ENCODE assay signal across 8 cellular contexts in genomic region chr16:75238132-75238852, GRCh38. TPM values are rescaled to one million over a fixed set of nuclear protein-coding genes. Genes with fewer than 3 reads are reported as not detected.
A peak's percentile ranks its signal among the peaks of the same experiment; 100 is the strongest.
DNase-seq lines count a peak whose midpoint lies in the region; ATAC-seq and TF ChIP-seq lines count a peak whose summit lies in the region.

No MANE protein-coding gene starts in this region.

- peaks cover 25 to 88% (median 73%) of the 10 kb centered on the region in 4 donors for H3K36me3 ChIP-seq in stomach
- H3K36me3 ChIP-seq in CD8-positive, alpha-beta memory T cell (ENCODE audit: insufficient read depth, low read length): no peaks in the 10 kb centered on the region

- H3K4me1 ChIP-seq in H9 (ENCODE audit: insufficient read depth, low read length): no peaks in the 10 kb centered on the region
- H3K4me1 ChIP-seq in stomach: peaks cover 41 to 84% (median 71%) of the 10 kb centered on the region in 4 donors
- no peaks in the 10 kb centered on the region for H3K4me1 ChIP-seq in CD8-positive, alpha-beta memory T cell (ENCODE audit: insufficient read depth, low read length)

- no peaks in the 10 kb centered on the region for H3K27me3 Mint-ChIP-seq in H9 (ENCODE audit: low read depth)
- peaks cover 0 to 7% of the 10 kb centered on the region in 2 donors for H3K27me3 Mint-ChIP-seq in CD8-positive, alpha-beta memory T cell

- POLR2A ChIA-PET in CD8-positive, alpha-beta memory T cell (lab: Charles Lee): no interaction called here

- H2AK5ac ChIP-seq in H9 (ENCODE audit: insufficient read length, low read length): no peak overlapping the region

- H2BK20ac ChIP-seq in H9 (ENCODE audit: low read depth, low read length, poor library complexity, severe bottlenecking): no peak overlapping the region

- peaks cover 3% of the 10 kb centered on the region for H3K79me1 ChIP-seq in H9 (ENCODE audit: insufficient read depth, low read depth, low read length, poor library complexity, severe bottlenecking)

- in situ Hi-C loops in astrocyte of the cerebellum (cut with HindIII; ENCODE audit: low sequenced_read_pairs): loop anchor here (5.0 to 25.0 kb wide), 3 partner anchors 41 to 149 kb away; no protein-coding TSS in a partner anchor

- peaks cover 6 to 21% of the 10 kb centered on the region in 2 experiments for H3K4me1 Mint-ChIP-seq in H9
- H3K4me1 Mint-ChIP-seq in CD8-positive, alpha-beta memory T cell: peaks cover 5 to 11% (median 6%) of the 10 kb centered on the region in 3 donors

- H3K4me3 Mint-ChIP-seq in H9: no peak overlapping the region
- no peak overlapping the region for H3K4me3 Mint-ChIP-seq in CD8-positive, alpha-beta memory T cell

- H3K18ac ChIP-seq in H9 (ENCODE audit: insufficient read length, low read depth, low read length): no peak overlapping the region

- no peak overlapping the region for H3K4me3 ChIP-seq in astrocyte of the cerebellum (ENCODE audit: low read depth, low read length)
- peak overlapping the region in 1 of 4 donors; percentile 24 for H3K4me3 ChIP-seq in stomach
- no peak overlapping the region for H3K4me3 ChIP-seq in CD8-positive, alpha-beta memory T cell (ENCODE audit: low read length)

- no peak overlapping the region for H3K27ac Mint-ChIP-seq in H9
- peak overlapping the region in 1 of 8 donors; percentile 14 for H3K27ac Mint-ChIP-seq in CD8-positive, alpha-beta memory T cell
- H3K27ac Mint-ChIP-seq in activated naive CD4-positive, alpha-beta T cell treated with anti-CD3 and anti-CD28 coated beads, Interleukin-2, amount 50 U/mL, for 72 hours: no peak overlapping the region

- TF ChIP-seq CTCF in H9 (conservative IDR thresholded peaks at IDR 0.05) (no peak), astrocyte of the cerebellum (IDR thresholded peaks at IDR 0.05; ENCODE audit: low read depth, low read length, missing control alignments) (no peak), stomach (IDR thresholded peaks at IDR 0.05) (no peak)

- no peak overlapping the region for H2BK15ac ChIP-seq in H9 (ENCODE audit: low read depth, low read length)

- H2BK5ac ChIP-seq in H9 (ENCODE audit: insufficient read length, low read length): no peak overlapping the region

- intact Hi-C loops in stomach (cut with DNase I; ENCODE audit: low total_unique reads): loop anchor here (10.0 kb wide), 1 partner anchor 157 kb away; no protein-coding TSS in a partner anchor

- H3K56ac ChIP-seq in H9 (ENCODE audit: insufficient read length, low read depth, low read length): no peak overlapping the region

- no CpG with 5 or more reads among the region's 25 CpGs for WGBS in H9 (ENCODE audit: extremely low coverage, insufficient read length, low lambda C conversion rate)
- WGBS in stomach, 5 donors: 39 to 54% (median 40%) methylated on average over 20 to 25 of the region's 25 CpGs

- ATAC-seq in GM19455 (IDR thresholded peaks at IDR 0.05; ENCODE audit: unreplicated experiment): no peak
- no peak for ATAC-seq in activated naive CD4-positive, alpha-beta T cell treated with anti-CD3 and anti-CD28 coated beads, Interleukin-2, amount 50 U/mL, for 72 hours

- H3K9me3 ChIP-seq in H9 (ENCODE audit: control insufficient read depth, low read depth, low read length) (no peaks in the 10 kb centered on the region), stomach (no peaks in the 10 kb centered on the region)
- H3K9me3 ChIP-seq in CD8-positive, alpha-beta memory T cell (ENCODE audit: low read length): no peaks in the 10 kb centered on the region

- no peak overlapping the region for H3K9ac ChIP-seq in H9 (ENCODE audit: extremely low read depth, insufficient read length, low read length)

- no peak overlapping the region for H3K14ac ChIP-seq in H9 (ENCODE audit: insufficient read depth, low read length)

- TF ChIP-seq EP300 in stomach (IDR thresholded peaks at IDR 0.05): no peak

- no peaks in the 10 kb centered on the region for H4K20me1 ChIP-seq in H9 (ENCODE audit: control insufficient read depth, insufficient read depth, insufficient read length)

- no peak overlapping the region for H3K27ac ChIP-seq in H9 (ENCODE audit: insufficient read length, low read depth, low read length)
- peak overlapping the region; percentile 72 to 86 (median 74) for H3K27ac ChIP-seq in stomach
- H3K27ac ChIP-seq in CD8-positive, alpha-beta memory T cell (ENCODE audit: low read depth, low read length): no peak overlapping the region

- H3K23ac ChIP-seq in H9 (ENCODE audit: insufficient read length, low read depth, low read length): no peak overlapping the region

- H4K91ac ChIP-seq in H9 (ENCODE audit: insufficient read length, low read depth, low read length): no peak overlapping the region

- H4K8ac ChIP-seq in H9 (replicated peaks; ENCODE audit: insufficient read length, low read depth, low read length): no peak overlapping the region

- H3K36me3 Mint-ChIP-seq in H9 (ENCODE audit: insufficient read depth in 1 of 3, low read depth in 3 of 3): peaks cover 42 to 64% (median 57%) of the 10 kb centered on the region in 3 experiments; a peak in 6 of 7 replicates
- no peaks in the 10 kb centered on the region for H3K36me3 Mint-ChIP-seq in CD8-positive, alpha-beta memory T cell
- no peaks in the 10 kb centered on the region for H3K36me3 Mint-ChIP-seq in activated naive CD4-positive, alpha-beta T cell treated with anti-CD3 and anti-CD28 coated beads, Interleukin-2, amount 50 U/mL, for 72 hours

- H3K4ac ChIP-seq in H9 (ENCODE audit: low read depth, low read length): no peak overlapping the region

- no peak for TF ChIP-seq POLR2A in stomach (IDR thresholded peaks at IDR 0.05)

- peaks cover 10% of the 10 kb centered on the region; the same call in 1 of the 2 replicates for H3K79me2 ChIP-seq in H9 (ENCODE audit: insufficient read depth, low read length)

- no peak overlapping the region for H2BK12ac ChIP-seq in H9 (ENCODE audit: insufficient read length, low read depth, low read length)

- DNase-seq in H9 (peak; percentile 27), astrocyte of the cerebellum (ENCODE audit: low read depth) (peak; percentile 75), hippocampal formation (lab: John Stamatoyannopoulos, UW) (peak; percentile 78 to 95), stomach (peak; percentile 77)
- DNase-seq in activated naive CD4-positive, alpha-beta T cell treated with anti-CD3 and anti-CD28 coated beads, Interleukin-2, amount 50 U/mL, for 16 hours: no peak
- no peak for DNase-seq in CD8-positive, alpha-beta memory T cell
- no peak for DNase-seq in activated naive CD4-positive, alpha-beta T cell treated with anti-CD3 and anti-CD28 coated beads, Interleukin-2, amount 50 U/mL, for 72 hours (ENCODE audit: low spot score in 2 of 2)

- no peak overlapping the region for H3K4me2 ChIP-seq in H9 (ENCODE audit: insufficient read depth, insufficient read length, low read length)

- H3T11ph ChIP-seq in H9 (ENCODE audit: low read length): no peak overlapping the region

- no peaks in the 10 kb centered on the region for H3K27me3 ChIP-seq in H9 (ENCODE audit: insufficient read depth, low read length)
- no peaks in the 10 kb centered on the region for H3K27me3 ChIP-seq in stomach
- H3K27me3 ChIP-seq in CD8-positive, alpha-beta memory T cell (ENCODE audit: insufficient read depth, low read length, poor library complexity, severe bottlenecking): no peaks in the 10 kb centered on the region

- H3K23me2 ChIP-seq in H9 (ENCODE audit: insufficient read length, low read depth, low read length, poor library complexity, severe bottlenecking): no peaks in the 10 kb centered on the region

- no peaks in the 10 kb centered on the region for H3K9me3 Mint-ChIP-seq in H9
- H3K9me3 Mint-ChIP-seq in CD8-positive, alpha-beta memory T cell: no peaks in the 10 kb centered on the region
- no peaks in the 10 kb centered on the region for H3K9me3 Mint-ChIP-seq in activated naive CD4-positive, alpha-beta T cell treated with anti-CD3 and anti-CD28 coated beads, Interleukin-2, amount 50 U/mL, for 72 hours

- CTCF ChIA-PET in CD8-positive, alpha-beta memory T cell (lab: Charles Lee): no interaction called here

- H2BK120ac ChIP-seq in H9 (ENCODE audit: low read depth, low read length, poor library complexity, severe bottlenecking): no peak overlapping the region

- H2AFZ ChIP-seq in H9 (ENCODE audit: low read length): no peak overlapping the region

- no peak overlapping the region for H4K5ac ChIP-seq in H9 (ENCODE audit: insufficient read length, low read depth, low read length)

RNA-seq across cellular contexts. Expression of gene BCAR1, which starts 13.1 kb away (rescaled TPM):
- total RNA-seq in H9 (2021) (97.1 and 102 TPM in 2 replicates), stomach (100 to 1,000 TPM in 3 of 5 donors, 10 to 100 TPM in 2; 44.4 to 219 (median 122) TPM)
- polyA plus RNA-seq in stomach: 10 to 100 TPM; 34.7 to 51.5 (median 45.6) TPM
- under 1 TPM; 0.88 to 0.95 TPM for total RNA-seq in CD8-positive, alpha-beta memory T cell
- not detected for polyA plus RNA-seq in CD8-positive, alpha-beta memory T cell
- total RNA-seq in activated naive CD4-positive, alpha-beta T cell treated with anti-CD3 and anti-CD28 coated beads, Interleukin-2, amount 50 U/mL, for 72 hours: under 1 TPM; 0.16 to 0.71 TPM

RNA-seq across cellular contexts. Expression of gene CTRB1, which starts 19.5 kb away (rescaled TPM):
- total RNA-seq in H9 (2021) (not detected in 2 replicates), stomach (not detected)
- polyA plus RNA-seq in stomach: 10 to 100 TPM in 1 of 3 donors, 1 to 10 TPM in 2; 2.5 to 35.9 (median 2.9) TPM
- not detected for total RNA-seq in CD8-positive, alpha-beta memory T cell
- not detected for polyA plus RNA-seq in CD8-positive, alpha-beta memory T cell
- total RNA-seq in activated naive CD4-positive, alpha-beta T cell treated with anti-CD3 and anti-CD28 coated beads, Interleukin-2, amount 50 U/mL, for 72 hours: not detected

RNA-seq across cellular contexts. Expression of gene CTRB2, which starts 31.3 kb away (rescaled TPM):
- total RNA-seq in H9 (2021): not detected in 2 replicates
- not detected for total RNA-seq in stomach
- 10 to 100 TPM in 1 of 3 donors, 1 to 10 TPM in 2; 2.7 to 26.6 (median 4.0) TPM for polyA plus RNA-seq in stomach
- total RNA-seq in CD8-positive, alpha-beta memory T cell: not detected
- not detected for polyA plus RNA-seq in CD8-positive, alpha-beta memory T cell
- not detected for total RNA-seq in activated naive CD4-positive, alpha-beta T cell treated with anti-CD3 and anti-CD28 coated beads, Interleukin-2, amount 50 U/mL, for 72 hours

Comparison
In these comparisons a context has a peak if more than half of its experiments do, and no peak if none do; other contexts are left out.
1. DNase-seq: peak in H9 (single experiment), astrocyte of the cerebellum (single experiment), hippocampal formation (2 of 2) and stomach (single experiment); none in activated naive CD4-positive, alpha-beta T cell treated with anti-CD3 and anti-CD28 coated beads, Interleukin-2, amount 50 U/mL, for 16 hours (single experiment), CD8-positive, alpha-beta memory T cell (0 of 5) and activated naive CD4-positive, alpha-beta T cell treated with anti-CD3 and anti-CD28 coated beads, Interleukin-2, amount 50 U/mL, for 72 hours (0 of 2).
2. H3K27ac ChIP-seq: peak in stomach (5 of 5); none in H9 (single experiment) and CD8-positive, alpha-beta memory T cell (single experiment).
3. RNA of gene BCAR1, which starts 13.1 kb away (total RNA-seq): 44.4 to 219 TPM in stomach and 97.1 to 102 TPM in H9; 0.88 to 0.95 TPM in CD8-positive, alpha-beta memory T cell and 0.16 to 0.71 TPM in activated naive CD4-positive, alpha-beta T cell treated with anti-CD3 and anti-CD28 coated beads, Interleukin-2, amount 50 U/mL, for 72 hours; every median in the first group is over 10 times any median in the second.